In genomic region chr20:16486532-16486931, GRCh38 we compare ENCODE assay signal across 13 cellular contexts.
DNase-seq lines count a peak whose midpoint lies in the region; ATAC-seq and TF ChIP-seq lines count a peak whose summit lies in the region.
"Had no signal": no experiment of that assay in that cellular context is flagged by ENCODE, and none has a peak within 500 bp of the region (broad histone marks: within the 10 kb centered on the region; RNA-seq: fewer than 3 reads in every experiment).

No MANE protein-coding gene starts in this region.

- ATAC-seq in GM23338, result no peak
- ATAC-seq in gastrocnemius medialis, result peak; percentile 39 to 76
- ATAC-seq in GM19455 (IDR thresholded peaks at IDR 0.05; ENCODE audit: unreplicated experiment), result no peak
- ATAC-seq in GM21381 (IDR thresholded peaks at IDR 0.05; ENCODE audit: unreplicated experiment), result no peak
- ATAC-seq: HepG2 had no signal

- no peaks in the 10 kb centered on the region for H3F3A ChIP-seq in GM23338 (replicated peaks; ENCODE audit: low read depth)

- H3K27me3 Mint-ChIP-seq in GM23338 (ENCODE audit: insufficient read depth, low read depth, poor library complexity) (peaks cover 2% of the 10 kb centered on the region), glutamatergic neuron (ENCODE audit: unreplicated experiment) (peaks cover 14% of the 10 kb centered on the region)
- H3K27me3 Mint-ChIP-seq: CD8-positive, alpha-beta memory T cell had no signal

- peaks cover 19% of the 10 kb centered on the region for H3K4me1 ChIP-seq in GM23338 (ENCODE audit: insufficient read depth)
- peaks cover 31 to 37% of the 10 kb centered on the region in 2 donors for H3K4me1 ChIP-seq in gastrocnemius medialis
- H3K4me1 ChIP-seq: Caco-2, HAP-1 had no signal

- no peaks in the 10 kb centered on the region for H3K79me2 ChIP-seq in GM23338 (replicated peaks; ENCODE audit: insufficient read depth)

- in situ Hi-C loops in gastrocnemius medialis (cut with MboI; ENCODE audit: low sequenced_read_pairs in 4 of 4), result no loop called here

- TF ChIP-seq POLR2A in gastrocnemius medialis (IDR thresholded peaks at IDR 0.05), result no peak

- TF ChIP-seq CTCF in GM23338 (conservative IDR thresholded peaks at IDR 0.05; ENCODE audit: low read depth in 2 of 2) (no peak), glutamatergic neuron (IDR thresholded peaks at IDR 0.05; ENCODE audit: partially characterized antibody, unreplicated experiment) (no peak), gastrocnemius medialis (IDR thresholded peaks at IDR 0.05 in 4 of 5, conservative IDR thresholded peaks at IDR 0.05 in 1 of 5) (no peak)

- H2AFZ ChIP-seq in GM23338, result no peak overlapping the region

- H3K27me3 ChIP-seq in GM23338 (ENCODE audit: insufficient read depth), result no peaks in the 10 kb centered on the region
- H3K27me3 ChIP-seq in gastrocnemius medialis, result no peaks in the 10 kb centered on the region

- H3K36me3 ChIP-seq in GM23338 (ENCODE audit: insufficient read depth) (no peaks in the 10 kb centered on the region), gastrocnemius medialis (no peaks in the 10 kb centered on the region)
- H3K36me3 ChIP-seq: HAP-1 had no signal

- H3K4me1 Mint-ChIP-seq in GM23338, result peaks cover 26% of the 10 kb centered on the region
- H3K4me1 Mint-ChIP-seq in glutamatergic neuron (ENCODE audit: low read depth, unreplicated experiment), result peaks cover 59% of the 10 kb centered on the region
- H3K4me1 Mint-ChIP-seq: CD8-positive, alpha-beta memory T cell had no signal

- peak; percentile 47 for DNase-seq in DMS 273 (lab: John Stamatoyannopoulos, UW; ENCODE audit: unreplicated experiment)
- no peak for DNase-seq in GM23338 (ENCODE audit: low spot score)
- no peak for DNase-seq in glutamatergic neuron
- no peak for DNase-seq in gastrocnemius medialis
- no peak for DNase-seq in head of caudate nucleus
- DNase-seq: Caco-2; CD8-positive, alpha-beta memory T cell; GOT3; HFFc6 had no signal

- no peak overlapping the region for H3K4me2 ChIP-seq in GM23338

- H3K9me3 Mint-ChIP-seq in GM23338 (no peaks in the 10 kb centered on the region), glutamatergic neuron (ENCODE audit: unreplicated experiment) (peaks cover 16% of the 10 kb centered on the region)
- H3K9me3 Mint-ChIP-seq: CD8-positive, alpha-beta memory T cell had no signal

- H3K4me3 Mint-ChIP-seq in GM23338, result no peak overlapping the region
- peak overlapping the region; percentile 48 for H3K4me3 Mint-ChIP-seq in glutamatergic neuron (ENCODE audit: unreplicated experiment)
- H3K4me3 Mint-ChIP-seq: CD8-positive, alpha-beta memory T cell; HFFc6 had no signal

- no peaks in the 10 kb centered on the region for H3K9me3 ChIP-seq in gastrocnemius medialis
- H3K9me3 ChIP-seq: Caco-2, HAP-1 had no signal

- H3K4me3 ChIP-seq in GM23338 (no peak overlapping the region), gastrocnemius medialis (no peak overlapping the region)
- H3K4me3 ChIP-seq: HAP-1 had no signal

- H3K9me2 ChIP-seq in GM23338 (ENCODE audit: insufficient read depth), result 0 out of 2 replicates have a peak, but pooled peaks cover 6% of the 10 kb centered on the region

- H4K20me1 ChIP-seq in GM23338 (replicated peaks; ENCODE audit: insufficient read depth), result no peaks in the 10 kb centered on the region

- H3K27ac Mint-ChIP-seq in GM23338 (peak overlapping the region; percentile 65; the same call in 1 of the 2 replicates), glutamatergic neuron (ENCODE audit: unreplicated experiment) (peak overlapping the region; percentile 97)
- H3K27ac Mint-ChIP-seq: CD8-positive, alpha-beta memory T cell; HFFc6 had no signal

- H3K27ac ChIP-seq in GM23338 (ENCODE audit: low read depth) (no peak overlapping the region), gastrocnemius medialis (peak overlapping the region in 2 of 4 donors; percentile 34 to 58)

- H3K36me3 Mint-ChIP-seq in GM23338 (ENCODE audit: low read depth) (no peaks in the 10 kb centered on the region; the same call in 2 of the 3 replicates), glutamatergic neuron (ENCODE audit: unreplicated experiment) (no peaks in the 10 kb centered on the region)

- intact Hi-C loops in gastrocnemius medialis (cut with DNase I; ENCODE audit: low total_unique reads), result no loop called here
- intact Hi-C loops in head of caudate nucleus (cut with DNase I), result no loop called here

TF ChIP-seq in GM23338, 12 proteins besides CTCF, POLR2A, EP300 and RAD21:
- TF ChIP-seq STAT1 (IDR thresholded peaks at IDR 0.05; ENCODE audit: unreplicated experiment), result no peak
- no peak for TF ChIP-seq EZH2 (IDR thresholded peaks at IDR 0.05; ENCODE audit: low read depth, unreplicated experiment)

Comparison
In these comparisons a context has a peak if more than half of its experiments do, and no peak if none do; other contexts are left out.
1. ATAC-seq: peak in gastrocnemius medialis (2 of 2); none in GM23338 (single experiment), GM19455 (single experiment) and GM21381 (single experiment).